In genomic region chr3:116028157-116028556, GRCh38 we compare ENCODE assay signal across 23 cellular contexts.
"Had no signal": no experiment of that assay in that cellular context is flagged by ENCODE, and none has a peak within 500 bp of the region (broad histone marks: within the 10 kb centered on the region; RNA-seq: fewer than 3 reads in every experiment).

No MANE protein-coding gene starts in this region.

- H3K4me3 ChIP-seq: coronary artery, dorsolateral prefrontal cortex, esophagus muscularis mucosa, gastroesophageal sphincter, heart right ventricle, left lung, lower lobe of right lung, mucosa of descending colon had no signal

- H3K4me1 ChIP-seq: esophagus muscularis mucosa, gastroesophageal sphincter, heart right ventricle, left lung, lower lobe of right lung had no signal

- H3K27ac Mint-ChIP-seq: mesothelial cell of epicardium; naive B cell; naive thymus-derived CD8-positive, alpha-beta T cell had no signal

- H3K27me3 Mint-ChIP-seq: naive B cell had no signal

- H3K9me3 ChIP-seq: esophagus muscularis mucosa, gastroesophageal sphincter, heart right ventricle, left lung, lower lobe of right lung, mucosa of descending colon had no signal

- DNase-seq: dermis blood vessel endothelial cell; effector CD4-positive, alpha-beta T cell; effector memory CD4-positive, alpha-beta T cell; foreskin keratinocyte; glutamatergic neuron; head of caudate nucleus; heart right ventricle; hippocampal formation; islet precursor cell; kidney; kidney glomerular epithelial cell; left colon; left lung; left ventricle myocardium superior; lower lobe of right lung; mucosa of descending colon; naive B cell; naive thymus-derived CD8-positive, alpha-beta T cell had no signal

- H3K4me3 Mint-ChIP-seq: mesothelial cell of epicardium; naive B cell; naive thymus-derived CD8-positive, alpha-beta T cell had no signal

- H3K27me3 ChIP-seq: dorsolateral prefrontal cortex, esophagus muscularis mucosa, foreskin keratinocyte, gastroesophageal sphincter, heart right ventricle, left lung had no signal

- H3K4me1 Mint-ChIP-seq: naive B cell; naive thymus-derived CD8-positive, alpha-beta T cell had no signal

- H3K9me3 Mint-ChIP-seq: mesothelial cell of epicardium had no signal

- H3K36me3 Mint-ChIP-seq: mesothelial cell of epicardium; naive B cell; naive thymus-derived CD8-positive, alpha-beta T cell had no signal

- H3K27ac ChIP-seq: coronary artery, esophagus muscularis mucosa, gastroesophageal sphincter, heart right ventricle, left lung, lower lobe of right lung had no signal

- H3K36me3 ChIP-seq: esophagus muscularis mucosa, gastroesophageal sphincter, heart right ventricle, left lung, lower lobe of right lung had no signal
